1 cellular context compared by ENCODE assay signal in the genomic region with DNA sequence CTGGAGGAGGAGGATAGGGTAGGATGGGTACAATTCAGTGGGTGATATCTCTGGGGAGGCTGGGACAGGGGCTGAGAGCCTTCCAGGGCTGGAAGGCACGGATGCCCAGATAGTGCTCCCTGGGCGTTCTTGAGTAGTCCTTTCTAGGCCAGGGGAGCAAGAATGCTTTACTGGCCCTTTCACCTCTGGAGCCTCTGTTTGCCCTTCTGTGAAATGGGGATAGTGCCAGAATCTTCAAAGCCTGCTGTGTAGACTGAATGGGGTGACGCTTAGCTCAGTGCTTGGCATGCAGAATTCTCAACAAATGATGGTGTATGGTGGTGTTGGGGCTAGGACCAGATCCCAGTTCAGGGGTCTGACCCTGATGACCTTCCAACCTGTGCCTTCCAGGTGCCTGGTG.
TF ChIP-seq lines count a peak whose summit lies in the region.

No MANE protein-coding gene starts in this region.

TF ChIP-seq in K562, 482 proteins besides CTCF, POLR2A, EP300 and RAD21:
- TF ChIP-seq ADNP (tag; IDR thresholded peaks at IDR 0.05) (peak; percentile 53; the same call in 1 of the 2 replicates), TAF15 (IDR thresholded peaks at IDR 0.05; ENCODE audit: low read depth, low read length) (no peak), RBM25 (IDR thresholded peaks at IDR 0.05; ENCODE audit: low read depth, low read length, severe bottlenecking) (peak; percentile 60), KDM1A (IDR thresholded peaks at IDR 0.05) (peak; percentile 12 to 21; a peak in 1 of 4 replicates)
